Comparison of ENCODE assay signal across 19 cellular contexts in genomic region chr7:45292481-45292880, GRCh38.
A peak's percentile ranks its signal among the peaks of the same experiment; 100 is the strongest.
DNase-seq lines count a peak whose midpoint lies in the region; ATAC-seq and TF ChIP-seq lines count a peak whose summit lies in the region.
"Had no signal": no experiment of that assay in that cellular context is flagged by ENCODE, and none has a peak within 500 bp of the region (broad histone marks: within the 10 kb centered on the region; RNA-seq: fewer than 3 reads in every experiment).

No MANE protein-coding gene starts in this region.

- H3K27me3 ChIP-seq in neural progenitor cell (no peaks in the 10 kb centered on the region), foreskin keratinocyte (no peaks in the 10 kb centered on the region)
- H3K27me3 ChIP-seq: thyroid gland had no signal

- H3K27ac Mint-ChIP-seq in neural progenitor cell = no peak overlapping the region
- H3K27ac Mint-ChIP-seq: stimulated activated effector memory CD8-positive, alpha-beta T cell treated with anti-CD3 and anti-CD28 coated beads, Interleukin-12 subunit alpha, Interleukin-12 subunit beta, amount 100 ng/mL, for 72 hours had no signal

- DNase-seq in NCI-H2107 treated with DMSO at 0.1 percent for 48 hours (lab: John Stamatoyannopoulos, UW; ENCODE audit: unreplicated experiment) = peak; percentile 47
- no peak for DNase-seq in NCI-H2107 (lab: John Stamatoyannopoulos, UW)
- DNase-seq in NCI-H524 treated with DMSO at 0.1 percent for 48 hours (lab: John Stamatoyannopoulos, UW) = peak; percentile 14
- peak; percentile 42 for DNase-seq in astrocyte of the hippocampus (ENCODE audit: low read depth, low spot score)
- no peak for DNase-seq in neural progenitor cell (ENCODE audit: low spot score)
- no peak for DNase-seq in foreskin keratinocyte
- no peak for DNase-seq in UCSD-AML1 (lab: John Stamatoyannopoulos, UW; ENCODE audit: unreplicated experiment)
- DNase-seq in HEK293T (ENCODE audit: extremely low spot score) = no peak
- DNase-seq: activated CD4-positive, alpha-beta T cell treated with anti-CD3 and anti-CD28 coated beads, Interleukin-2, amount 50 U/mL, for 48 hours; activated naive CD4-positive, alpha-beta T cell; activated T-cell treated with anti-CD3 and anti-CD28 coated beads for 4 hours; hippocampal formation; kidney; NCI-H1930; psoas muscle; thyroid gland had no signal

- no peaks in the 10 kb centered on the region for H3F3A ChIP-seq in neural progenitor cell (ENCODE audit: low read depth)

- peaks cover 18% of the 10 kb centered on the region for H3K9me3 Mint-ChIP-seq in neural progenitor cell

- H3K36me3 ChIP-seq in neural progenitor cell = no peaks in the 10 kb centered on the region
- H3K36me3 ChIP-seq: thyroid gland had no signal

- H3K4me1 ChIP-seq in neural progenitor cell (no peaks in the 10 kb centered on the region), foreskin keratinocyte (no peaks in the 10 kb centered on the region)
- H3K4me1 ChIP-seq: psoas muscle, thyroid gland had no signal

- peaks cover 11% of the 10 kb centered on the region for H3K4me1 Mint-ChIP-seq in neural progenitor cell
- H3K4me1 Mint-ChIP-seq: stimulated activated effector memory CD8-positive, alpha-beta T cell treated with anti-CD3 and anti-CD28 coated beads, Interleukin-12 subunit alpha, Interleukin-12 subunit beta, amount 100 ng/mL, for 72 hours had no signal

- H3K79me2 ChIP-seq in neural progenitor cell (ENCODE audit: low read depth) = no peaks in the 10 kb centered on the region

- H3K36me3 Mint-ChIP-seq in neural progenitor cell = no peaks in the 10 kb centered on the region
- H3K36me3 Mint-ChIP-seq: stimulated activated effector memory CD8-positive, alpha-beta T cell treated with anti-CD3 and anti-CD28 coated beads, Interleukin-12 subunit alpha, Interleukin-12 subunit beta, amount 100 ng/mL, for 72 hours had no signal

- peak overlapping the region; percentile 6 for H3K4me3 Mint-ChIP-seq in neural progenitor cell
- H3K4me3 Mint-ChIP-seq: stimulated activated effector memory CD8-positive, alpha-beta T cell treated with anti-CD3 and anti-CD28 coated beads, Interleukin-12 subunit alpha, Interleukin-12 subunit beta, amount 100 ng/mL, for 72 hours had no signal

- CTCF ChIA-PET in HEK293T (lab: Yijun Ruan, JAX) = no interaction called here

- no peak for TF ChIP-seq CTCF in neural progenitor cell (IDR thresholded peaks at IDR 0.05)
- no peak for TF ChIP-seq CTCF in foreskin keratinocyte (conservative IDR thresholded peaks at IDR 0.05)

- H3K27me3 Mint-ChIP-seq in neural progenitor cell (ENCODE audit: insufficient read depth, low read depth) = peaks cover 6% of the 10 kb centered on the region

- peak overlapping the region; percentile 26 for H2AFZ ChIP-seq in neural progenitor cell (replicated peaks)

- POLR2A ChIA-PET in HEK293T (lab: Yijun Ruan, JAX) = no interaction called here

- H3K27ac ChIP-seq in neural progenitor cell = no peak overlapping the region
- H3K27ac ChIP-seq in foreskin keratinocyte = no peak overlapping the region
- H3K27ac ChIP-seq: C4-2B, coronary artery, psoas muscle, thyroid gland had no signal

- no peak overlapping the region for H3K4me3 ChIP-seq in neural progenitor cell
- H3K4me3 ChIP-seq: coronary artery, psoas muscle, thyroid gland had no signal

- H3K9ac ChIP-seq in neural progenitor cell = no peak overlapping the region

- peaks cover 16% of the 10 kb centered on the region for H3K9me3 ChIP-seq in neural progenitor cell (ENCODE audit: low read depth)
- H3K9me3 ChIP-seq: psoas muscle, thyroid gland had no signal

- H4K20me1 ChIP-seq in neural progenitor cell (ENCODE audit: low read depth) = no peaks in the 10 kb centered on the region

- no peak overlapping the region for H3K4me2 ChIP-seq in neural progenitor cell

- no peak for ATAC-seq in foreskin keratinocyte
- ATAC-seq: psoas muscle; stimulated activated effector memory CD8-positive, alpha-beta T cell treated with anti-CD3 and anti-CD28 coated beads, Interleukin-12 subunit alpha, Interleukin-12 subunit beta, amount 100 ng/mL, for 72 hours had no signal

TF ChIP-seq in HEK293T, 16 proteins besides CTCF, POLR2A, EP300 and RAD21:
- TF ChIP-seq L3MBTL2 (conservative IDR thresholded peaks at IDR 0.05) (no peak), FOXA1 (IDR thresholded peaks at IDR 0.05) (no peak), SUZ12 (IDR thresholded peaks at IDR 0.05) (no peak), NFRKB (IDR thresholded peaks at IDR 0.05) (no peak)

Comparison
In these comparisons a context has a peak if more than half of its experiments do, and no peak if none do; other contexts are left out.
1. DNase-seq: peak in NCI-H2107 treated with DMSO at 0.1 percent for 48 hours (single experiment), NCI-H524 treated with DMSO at 0.1 percent for 48 hours (single experiment) and astrocyte of the hippocampus (single experiment); none in NCI-H2107 (single experiment), neural progenitor cell (single experiment), foreskin keratinocyte (0 of 2), UCSD-AML1 (single experiment) and HEK293T (single experiment).